Comparison of ENCODE assay signal across 17 cellular contexts in the genomic region with DNA sequence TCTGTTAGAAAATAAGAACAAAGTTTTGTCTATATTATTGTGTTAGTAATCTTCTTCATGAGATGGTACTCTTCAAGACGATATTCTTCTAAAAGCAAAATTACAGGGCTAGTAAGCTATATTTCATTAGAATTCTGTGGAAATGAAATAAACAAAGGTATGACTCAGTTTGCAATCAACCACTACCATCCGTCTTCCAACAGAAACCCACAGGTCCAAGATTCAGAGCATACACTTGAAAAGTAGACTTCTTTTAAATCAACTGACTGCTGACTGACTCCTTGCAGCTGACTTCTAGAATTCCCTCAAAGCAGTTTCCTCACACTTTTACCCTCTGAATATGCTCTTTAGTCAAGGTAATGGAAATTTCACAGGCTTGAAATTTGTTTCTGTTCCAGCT.
DNase-seq lines count a peak whose midpoint lies in the region; ATAC-seq and TF ChIP-seq lines count a peak whose summit lies in the region.
"Had no signal": no experiment of that assay in that cellular context is flagged by ENCODE, and none has a peak within 500 bp of the region (broad histone marks: within the 10 kb centered on the region; RNA-seq: fewer than 3 reads in every experiment).

No MANE protein-coding gene starts in this region.

- no peaks in the 10 kb centered on the region for H3F3A ChIP-seq in neural cell (ENCODE audit: insufficient read depth, low read length, poor library complexity, severe bottlenecking)

- no peaks in the 10 kb centered on the region for H3K4me1 ChIP-seq in Karpas-422 (ENCODE audit: low read length)
- H3K4me1 ChIP-seq: HAP-1 had no signal

- H3K27me3 ChIP-seq in neural cell (ENCODE audit: insufficient read depth, low read depth, low read length) (no peaks in the 10 kb centered on the region), Karpas-422 (ENCODE audit: low read length) (no peaks in the 10 kb centered on the region)

- H2AFZ ChIP-seq in neural cell (ENCODE audit: low read depth, low read length) (no peak overlapping the region), Karpas-422 (ENCODE audit: low read length) (no peak overlapping the region)

- H4K20me1 ChIP-seq in neural cell (ENCODE audit: insufficient read depth) (no peaks in the 10 kb centered on the region), Karpas-422 (ENCODE audit: insufficient read depth, low read depth, low read length) (no peaks in the 10 kb centered on the region)

- H3K4me3 ChIP-seq in neural cell (ENCODE audit: low read length) (no peak overlapping the region), Karpas-422 (ENCODE audit: low read length) (no peak overlapping the region)
- H3K4me3 ChIP-seq: HAP-1 had no signal

- ATAC-seq in GM21447 (IDR thresholded peaks at IDR 0.05; ENCODE audit: unreplicated experiment): no peak

- H3K9me2 ChIP-seq in neural cell (ENCODE audit: insufficient read depth, low read length): no peaks in the 10 kb centered on the region
- no peaks in the 10 kb centered on the region for H3K9me2 ChIP-seq in Karpas-422 (replicated peaks; ENCODE audit: insufficient read depth, low read length)

- H3K4me2 ChIP-seq in neural cell (ENCODE audit: low read length) (no peak overlapping the region), Karpas-422 (ENCODE audit: low read depth, low read length, poor library complexity, severe bottlenecking) (no peak overlapping the region)

- H3K9me3 ChIP-seq in neural cell (ENCODE audit: low read length) (no peaks in the 10 kb centered on the region), Karpas-422 (ENCODE audit: low read length) (no peaks in the 10 kb centered on the region; the same call in 1 of the 2 replicates)
- H3K9me3 ChIP-seq: HAP-1 had no signal

- no peak for TF ChIP-seq RAD21 in neural cell (conservative IDR thresholded peaks at IDR 0.05)

- H3K36me3 ChIP-seq in neural cell (ENCODE audit: insufficient read depth, low read length) (no peaks in the 10 kb centered on the region), Karpas-422 (ENCODE audit: insufficient read depth, low read length) (no peaks in the 10 kb centered on the region)
- H3K36me3 ChIP-seq: HAP-1 had no signal

- H3K27ac ChIP-seq in neural cell (ENCODE audit: low read length) (peak overlapping the region; percentile 60), Karpas-422 (ENCODE audit: low read length) (no peak overlapping the region)
- H3K27ac ChIP-seq: HL-60 had no signal

- DNase-seq in Daoy (ENCODE audit: low read depth) (peak; percentile 4), M059J (ENCODE audit: low read depth) (peak; percentile 47), astrocyte of the hippocampus (ENCODE audit: low read depth, low spot score) (peak; percentile 26), Karpas-422 (no peak)
- no peak for DNase-seq in activated effector memory CD4-positive, alpha-beta T cell treated with anti-CD3 and anti-CD28 coated beads, Interleukin-2, amount 50 U/mL, for 16 hours
- DNase-seq: 8988T; ACHN; C1 segment of cervical spinal cord; Calu3; CD4-positive, alpha-beta T cell; DMS 273 treated with DMSO at 0.1 percent for 48 hours; GOT3; HFFc6 had no signal

- H3K79me2 ChIP-seq in neural cell (replicated peaks; ENCODE audit: insufficient read depth, low read length) (no peaks in the 10 kb centered on the region), Karpas-422 (ENCODE audit: low read length) (no peaks in the 10 kb centered on the region)

- TF ChIP-seq CTCF in neural cell (IDR thresholded peaks at IDR 0.05; ENCODE audit: poor library complexity, severe bottlenecking): no peak

- TF ChIP-seq EP300 in neural cell (conservative IDR thresholded peaks at IDR 0.05; ENCODE audit: poor library complexity, severe bottlenecking): no peak

- H3K9ac ChIP-seq in neural cell (ENCODE audit: low read length): no peak overlapping the region
- no peak overlapping the region for H3K9ac ChIP-seq in Karpas-422 (ENCODE audit: low read length)

TF ChIP-seq in neural cell, 6 proteins besides CTCF, POLR2A, EP300 and RAD21:
- TF ChIP-seq EZH2 (IDR thresholded peaks at IDR 0.05; ENCODE audit: borderline replicate concordance, insufficient read depth, low read length, poor library complexity, severe bottlenecking) (no peak), POLR2AphosphoS5 (IDR thresholded peaks at IDR 0.05) (no peak), SMC3 (conservative IDR thresholded peaks at IDR 0.05; ENCODE audit: poor library complexity) (no peak), MXI1 (conservative IDR thresholded peaks at IDR 0.05; ENCODE audit: poor library complexity, severe bottlenecking) (no peak), TAF1 (IDR thresholded peaks at IDR 0.05; ENCODE audit: low read depth) (no peak)
- TF ChIP-seq, protein P1, sequence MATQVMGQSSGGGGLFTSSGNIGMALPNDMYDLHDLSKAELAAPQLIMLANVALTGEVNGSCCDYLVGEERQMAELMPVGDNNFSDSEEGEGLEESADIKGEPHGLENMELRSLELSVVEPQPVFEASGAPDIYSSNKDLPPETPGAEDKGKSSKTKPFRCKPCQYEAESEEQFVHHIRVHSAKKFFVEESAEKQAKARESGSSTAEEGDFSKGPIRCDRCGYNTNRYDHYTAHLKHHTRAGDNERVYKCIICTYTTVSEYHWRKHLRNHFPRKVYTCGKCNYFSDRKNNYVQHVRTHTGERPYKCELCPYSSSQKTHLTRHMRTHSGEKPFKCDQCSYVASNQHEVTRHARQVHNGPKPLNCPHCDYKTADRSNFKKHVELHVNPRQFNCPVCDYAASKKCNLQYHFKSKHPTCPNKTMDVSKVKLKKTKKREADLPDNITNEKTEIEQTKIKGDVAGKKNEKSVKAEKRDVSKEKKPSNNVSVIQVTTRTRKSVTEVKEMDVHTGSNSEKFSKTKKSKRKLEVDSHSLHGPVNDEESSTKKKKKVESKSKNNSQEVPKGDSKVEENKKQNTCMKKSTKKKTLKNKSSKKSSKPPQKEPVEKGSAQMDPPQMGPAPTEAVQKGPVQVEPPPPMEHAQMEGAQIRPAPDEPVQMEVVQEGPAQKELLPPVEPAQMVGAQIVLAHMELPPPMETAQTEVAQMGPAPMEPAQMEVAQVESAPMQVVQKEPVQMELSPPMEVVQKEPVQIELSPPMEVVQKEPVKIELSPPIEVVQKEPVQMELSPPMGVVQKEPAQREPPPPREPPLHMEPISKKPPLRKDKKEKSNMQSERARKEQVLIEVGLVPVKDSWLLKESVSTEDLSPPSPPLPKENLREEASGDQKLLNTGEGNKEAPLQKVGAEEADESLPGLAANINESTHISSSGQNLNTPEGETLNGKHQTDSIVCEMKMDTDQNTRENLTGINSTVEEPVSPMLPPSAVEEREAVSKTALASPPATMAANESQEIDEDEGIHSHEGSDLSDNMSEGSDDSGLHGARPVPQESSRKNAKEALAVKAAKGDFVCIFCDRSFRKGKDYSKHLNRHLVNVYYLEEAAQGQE (IDR thresholded peaks at IDR 0.05; ENCODE audit: borderline replicate concordance): no peak

Comparison
In these comparisons a context has a peak if more than half of its experiments do, and no peak if none do; other contexts are left out.
1. DNase-seq: peak in Daoy (single experiment), M059J (single experiment) and astrocyte of the hippocampus (single experiment); none in Karpas-422 (single experiment) and activated effector memory CD4-positive, alpha-beta T cell treated with anti-CD3 and anti-CD28 coated beads, Interleukin-2, amount 50 U/mL, for 16 hours (single experiment).